37 cellular contexts compared by ENCODE assay signal in the genomic region with DNA sequence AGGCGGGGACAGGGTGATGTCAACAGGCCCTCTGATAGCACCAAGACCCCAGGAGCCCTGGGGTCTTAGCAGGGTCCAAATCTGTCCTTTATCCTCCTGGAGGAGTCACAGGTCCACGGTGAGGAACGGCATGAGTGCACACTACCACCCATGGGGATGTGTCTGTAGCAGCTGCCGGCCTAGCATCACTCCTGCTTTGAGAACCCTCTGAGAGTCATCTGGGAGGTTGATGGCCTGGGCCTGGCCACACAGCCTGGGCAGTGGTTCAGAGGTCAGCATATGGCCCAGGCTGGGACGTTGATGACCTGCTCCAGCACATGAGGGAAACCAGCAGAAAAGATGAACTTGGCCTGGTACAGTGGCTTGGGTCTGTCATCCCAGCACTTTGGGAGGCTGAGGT. TPM values are rescaled to one million over a fixed set of nuclear protein-coding genes. Genes with fewer than 3 reads are reported as not detected.
"Had no signal": no experiment of that assay in that cellular context is flagged by ENCODE, and none has a peak within 500 bp of the region (broad histone marks: within the 10 kb centered on the region; RNA-seq: fewer than 3 reads in every experiment).

No MANE protein-coding gene starts in this region.

- H3K4me2 ChIP-seq: KMS-11 had no signal

- H3K9ac ChIP-seq: KMS-11 had no signal

- H3K9me3 Mint-ChIP-seq: activated B cell treated with CpG ODN at 0.5 μM for 24 hours; activated CD4-positive, alpha-beta memory T cell treated with anti-CD3 and anti-CD28 coated beads, Interleukin-2, amount 10 ng/mL, durations not matched to agents 7 days and 5 days; activated naive CD8-positive, alpha-beta T cell treated with anti-CD3 and anti-CD28 coated beads, Interleukin-2, amount 10 ng/mL, durations not matched to agents 7 days and 5 days; activated T-cell treated with anti-CD3 and anti-CD28 coated beads, Interleukin-2, amount 50 U/mL, for 72 hours; activated T-helper 17 cell treated with anti-CD3 and anti-CD28 coated beads, Interleukin-2, amount 50 U/mL, for 72 hours had no signal

- H3K36me3 Mint-ChIP-seq: activated CD8-positive, alpha-beta memory T cell treated with anti-CD3 and anti-CD28 coated beads, Interleukin-2, amount 10 ng/mL, durations not matched to agents 7 days and 5 days; activated naive CD8-positive, alpha-beta T cell treated with anti-CD3 and anti-CD28 coated beads, Interleukin-2, amount 10 ng/mL, durations not matched to agents 7 days and 5 days; brain had no signal

- H3K27ac Mint-ChIP-seq: activated B cell treated with CpG ODN at 0.5 μM for 24 hours; activated CD4-positive, alpha-beta memory T cell treated with anti-CD3 and anti-CD28 coated beads, Interleukin-2, amount 10 ng/mL, durations not matched to agents 7 days and 5 days; activated CD8-positive, alpha-beta memory T cell treated with anti-CD3 and anti-CD28 coated beads, Interleukin-2, amount 10 ng/mL, durations not matched to agents 7 days and 5 days; activated naive CD8-positive, alpha-beta T cell treated with anti-CD3 and anti-CD28 coated beads, Interleukin-2, amount 10 ng/mL, durations not matched to agents 7 days and 5 days; activated T-cell treated with anti-CD3 and anti-CD28 coated beads, Interleukin-2, amount 50 U/mL, for 72 hours; activated T-helper 17 cell treated with anti-CD3 and anti-CD28 coated beads, Interleukin-2, amount 50 U/mL, for 72 hours had no signal

- H3K4me3 ChIP-seq: adrenal gland had no signal

- ATAC-seq: activated CD8-positive, alpha-beta memory T cell treated with anti-CD3 and anti-CD28 coated beads, Interleukin-2, amount 10 ng/mL, durations not matched to agents 7 days and 5 days; activated T-cell treated with anti-CD3 and anti-CD28 coated beads, Interleukin-2, amount 50 U/mL, for 72 hours; activated T-helper 17 cell treated with anti-CD3 and anti-CD28 coated beads, Interleukin-2, amount 50 U/mL, for 72 hours; PC-3 had no signal

- DNase-seq: activated B cell treated with CpG ODN at 0.5 μM for 24 hours; activated CD4-positive, alpha-beta memory T cell treated with anti-CD3 and anti-CD28 coated beads, Interleukin-2, amount 10 ng/mL, durations not matched to agents 7 days and 5 days; activated CD4-positive, alpha-beta T cell treated with anti-CD3 and anti-CD28 coated beads for 1 hour; activated CD4-positive, alpha-beta T cell treated with anti-CD3 and anti-CD28 coated beads for 48 hours; activated CD8-positive, alpha-beta memory T cell treated with anti-CD3 and anti-CD28 coated beads for 24 hours; activated CD8-positive, alpha-beta memory T cell treated with anti-CD3 and anti-CD28 coated beads, Interleukin-2, amount 10 ng/mL, durations not matched to agents 7 days and 5 days; activated CD8-positive, alpha-beta memory T cell treated with anti-CD3 and anti-CD28 coated beads, Interleukin-2, amount 50 U/mL, for 48 hours; activated effector memory CD4-positive, alpha-beta T cell treated with anti-CD3 and anti-CD28 coated beads, Interleukin-2, amount 50 U/mL, for 16 hours; activated naive CD4-positive, alpha-beta T cell; activated naive CD4-positive, alpha-beta T cell treated with anti-CD3 and anti-CD28 coated beads, Interleukin-2, amount 50 U/mL, for 16 hours; activated naive CD8-positive, alpha-beta T cell treated with anti-CD3 and anti-CD28 coated beads, Interleukin-2, amount 10 ng/mL, durations not matched to agents 7 days and 5 days; activated T-cell treated with anti-CD3 and anti-CD28 coated beads, Interleukin-2, amount 50 U/mL, for 72 hours; adrenal gland; caudate nucleus; MM.1S; MV-4-11; NCI-H1092; NCI-H1436 treated with DMSO at 0.1 percent for 48 hours; NCI-H1694 treated with DMSO at 0.1 percent for 48 hours; NCI-H2029; NCI-H345; NCI-H510A; NCI-H526; NCI-H748 treated with DMSO at 0.1 percent for 48 hours; NK-92 treated with Interleukin-12 subunit alpha and Interleukin-12 subunit beta, amount 100 ng/mL, for 24 hours; PC-3; Peyer's patch; RPMI8226; SW 1271; T-helper 1 cell; T-helper 2 cell; T-helper 9 cell had no signal

- H3K4me1 Mint-ChIP-seq: activated naive CD8-positive, alpha-beta T cell treated with anti-CD3 and anti-CD28 coated beads, Interleukin-2, amount 10 ng/mL, durations not matched to agents 7 days and 5 days; activated T-helper 17 cell treated with anti-CD3 and anti-CD28 coated beads, Interleukin-2, amount 50 U/mL, for 72 hours had no signal

- H3K27ac ChIP-seq: adrenal gland, KMS-11, Peyer's patch, VCaP had no signal

- H3K9me3 ChIP-seq: adrenal gland, Peyer's patch had no signal

- FAIRE-seq: bronchial epithelial cell had no signal

- H3K27me3 ChIP-seq: adrenal gland had no signal

- H3K36me3 ChIP-seq: adrenal gland, Peyer's patch had no signal

RNA-seq across cellular contexts. Expression of a gene that starts 1.8 kb away (rescaled TPM):
- total RNA-seq: activated CD4-positive, alpha-beta memory T cell treated with anti-CD3 and anti-CD28 coated beads, Interleukin-2, amount 10 ng/mL, durations not matched to agents 7 days and 5 days had no signal
